In the genomic region with DNA sequence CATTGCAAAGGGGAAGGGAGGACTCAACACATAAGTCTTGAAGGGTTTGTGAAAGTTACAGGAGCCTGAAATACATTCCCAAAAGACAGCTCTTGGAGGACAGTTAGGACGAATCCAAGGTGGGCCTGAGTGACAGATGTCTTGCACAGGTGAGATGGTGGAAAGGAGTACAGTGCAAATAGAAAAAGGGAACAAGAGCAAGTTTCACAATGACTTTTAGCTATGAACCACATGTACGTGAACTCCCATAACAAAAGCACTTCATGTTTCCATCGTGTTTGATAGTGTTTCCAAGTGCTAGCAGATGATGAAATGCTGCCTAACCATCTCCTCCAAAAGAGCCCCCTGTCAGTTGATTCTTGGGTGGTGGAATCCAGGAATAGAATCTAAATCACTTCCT, we compare ENCODE assay signal across 1 cellular context.
TF ChIP-seq lines count a peak whose summit lies in the region.

No MANE protein-coding gene starts in this region.

TF ChIP-seq in GM12878, 131 proteins besides CTCF, POLR2A, EP300 and RAD21 (continued from another document and continues in another):
- TF ChIP-seq KDM1A (IDR thresholded peaks at IDR 0.05; ENCODE audit: borderline replicate concordance): no peak
- no peak for TF ChIP-seq ESRRA (IDR thresholded peaks at IDR 0.05; ENCODE audit: low read length)
- TF ChIP-seq, protein P1, sequence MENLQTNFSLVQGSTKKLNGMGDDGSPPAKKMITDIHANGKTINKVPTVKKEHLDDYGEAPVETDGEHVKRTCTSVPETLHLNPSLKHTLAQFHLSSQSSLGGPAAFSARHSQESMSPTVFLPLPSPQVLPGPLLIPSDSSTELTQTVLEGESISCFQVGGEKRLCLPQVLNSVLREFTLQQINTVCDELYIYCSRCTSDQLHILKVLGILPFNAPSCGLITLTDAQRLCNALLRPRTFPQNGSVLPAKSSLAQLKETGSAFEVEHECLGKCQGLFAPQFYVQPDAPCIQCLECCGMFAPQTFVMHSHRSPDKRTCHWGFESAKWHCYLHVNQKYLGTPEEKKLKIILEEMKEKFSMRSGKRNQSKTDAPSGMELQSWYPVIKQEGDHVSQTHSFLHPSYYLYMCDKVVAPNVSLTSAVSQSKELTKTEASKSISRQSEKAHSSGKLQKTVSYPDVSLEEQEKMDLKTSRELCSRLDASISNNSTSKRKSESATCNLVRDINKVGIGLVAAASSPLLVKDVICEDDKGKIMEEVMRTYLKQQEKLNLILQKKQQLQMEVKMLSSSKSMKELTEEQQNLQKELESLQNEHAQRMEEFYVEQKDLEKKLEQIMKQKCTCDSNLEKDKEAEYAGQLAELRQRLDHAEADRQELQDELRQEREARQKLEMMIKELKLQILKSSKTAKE (IDR thresholded peaks at IDR 0.05; ENCODE audit: low read depth, poor library complexity, severe bottlenecking): no peak
- TF ChIP-seq MEF2B (IDR thresholded peaks at IDR 0.05; ENCODE audit: partially characterized antibody, poor library complexity, severe bottlenecking): peak; percentile 25
- TF ChIP-seq MXI1 (IDR thresholded peaks at IDR 0.05; ENCODE audit: low read depth, low read length): no peak
- TF ChIP-seq ZSCAN29 (IDR thresholded peaks at IDR 0.05): no peak
- TF ChIP-seq NBN (IDR thresholded peaks at IDR 0.05): no peak
- TF ChIP-seq EGR1 (IDR thresholded peaks at IDR 0.05; ENCODE audit: borderline replicate concordance in 1 of 2, low read depth in 2 of 2, low read length in 2 of 2): no peak
- TF ChIP-seq ZZZ3 (IDR thresholded peaks at IDR 0.05; ENCODE audit: control insufficient read depth, insufficient read length, low read depth): no peak
- TF ChIP-seq, protein P2, sequence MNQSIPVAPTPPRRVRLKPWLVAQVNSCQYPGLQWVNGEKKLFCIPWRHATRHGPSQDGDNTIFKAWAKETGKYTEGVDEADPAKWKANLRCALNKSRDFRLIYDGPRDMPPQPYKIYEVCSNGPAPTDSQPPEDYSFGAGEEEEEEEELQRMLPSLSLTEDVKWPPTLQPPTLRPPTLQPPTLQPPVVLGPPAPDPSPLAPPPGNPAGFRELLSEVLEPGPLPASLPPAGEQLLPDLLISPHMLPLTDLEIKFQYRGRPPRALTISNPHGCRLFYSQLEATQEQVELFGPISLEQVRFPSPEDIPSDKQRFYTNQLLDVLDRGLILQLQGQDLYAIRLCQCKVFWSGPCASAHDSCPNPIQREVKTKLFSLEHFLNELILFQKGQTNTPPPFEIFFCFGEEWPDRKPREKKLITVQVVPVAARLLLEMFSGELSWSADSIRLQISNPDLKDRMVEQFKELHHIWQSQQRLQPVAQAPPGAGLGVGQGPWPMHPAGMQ (IDR thresholded peaks at IDR 0.05; ENCODE audit: borderline replicate concordance): no peak
- no peak for TF ChIP-seq MYB (IDR thresholded peaks at IDR 0.05; ENCODE audit: borderline replicate concordance, low read depth, low read length)
- TF ChIP-seq NFIC (IDR thresholded peaks at IDR 0.05; ENCODE audit: low read depth, low read length): no peak
- TF ChIP-seq SMAD5 (IDR thresholded peaks at IDR 0.05; ENCODE audit: low read depth): no peak
- TF ChIP-seq, protein P3, sequence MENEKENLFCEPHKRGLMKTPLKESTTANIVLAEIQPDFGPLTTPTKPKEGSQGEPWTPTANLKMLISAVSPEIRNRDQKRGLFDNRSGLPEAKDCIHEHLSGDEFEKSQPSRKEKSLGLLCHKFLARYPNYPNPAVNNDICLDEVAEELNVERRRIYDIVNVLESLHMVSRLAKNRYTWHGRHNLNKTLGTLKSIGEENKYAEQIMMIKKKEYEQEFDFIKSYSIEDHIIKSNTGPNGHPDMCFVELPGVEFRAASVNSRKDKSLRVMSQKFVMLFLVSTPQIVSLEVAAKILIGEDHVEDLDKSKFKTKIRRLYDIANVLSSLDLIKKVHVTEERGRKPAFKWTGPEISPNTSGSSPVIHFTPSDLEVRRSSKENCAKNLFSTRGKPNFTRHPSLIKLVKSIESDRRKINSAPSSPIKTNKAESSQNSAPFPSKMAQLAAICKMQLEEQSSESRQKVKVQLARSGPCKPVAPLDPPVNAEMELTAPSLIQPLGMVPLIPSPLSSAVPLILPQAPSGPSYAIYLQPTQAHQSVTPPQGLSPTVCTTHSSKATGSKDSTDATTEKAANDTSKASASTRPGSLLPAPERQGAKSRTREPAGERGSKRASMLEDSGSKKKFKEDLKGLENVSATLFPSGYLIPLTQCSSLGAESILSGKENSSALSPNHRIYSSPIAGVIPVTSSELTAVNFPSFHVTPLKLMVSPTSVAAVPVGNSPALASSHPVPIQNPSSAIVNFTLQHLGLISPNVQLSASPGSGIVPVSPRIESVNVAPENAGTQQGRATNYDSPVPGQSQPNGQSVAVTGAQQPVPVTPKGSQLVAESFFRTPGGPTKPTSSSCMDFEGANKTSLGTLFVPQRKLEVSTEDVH (IDR thresholded peaks at IDR 0.05; ENCODE audit: low read depth, partially characterized antibody): no peak
- TF ChIP-seq HCFC1 (IDR thresholded peaks at IDR 0.05; ENCODE audit: low read length): no peak
- no peak; a peak in 1 of 4 replicates for TF ChIP-seq BHLHE40 (IDR thresholded peaks at IDR 0.05; ENCODE audit: borderline replicate concordance in 1 of 2, low read depth in 2 of 2, low read length in 1 of 2)
- TF ChIP-seq ZNF592 (IDR thresholded peaks at IDR 0.05): no peak
- no peak for TF ChIP-seq HDAC2 (IDR thresholded peaks at IDR 0.05)
- TF ChIP-seq ETV6 (conservative IDR thresholded peaks at IDR 0.05 in 1 of 2, IDR thresholded peaks at IDR 0.05 in 1 of 2; ENCODE audit: borderline replicate concordance in 1 of 2, low read depth in 1 of 2): peak in 1 of 2 experiments; percentile 59; a peak in 1 of 4 replicates
- TF ChIP-seq BMI1 (IDR thresholded peaks at IDR 0.05; ENCODE audit: borderline replicate concordance): no peak
- TF ChIP-seq SREBF2 (IDR thresholded peaks at IDR 0.05; ENCODE audit: low read length): no peak
- 0 out of 2 replicates have a peak, but pooled peaks have one; percentile 26 for TF ChIP-seq RELB (IDR thresholded peaks at IDR 0.05; ENCODE audit: low read depth)
- no peak for TF ChIP-seq BRCA1 (IDR thresholded peaks at IDR 0.05; ENCODE audit: low read depth, low read length)
- TF ChIP-seq PML (IDR thresholded peaks at IDR 0.05; ENCODE audit: low read length): no peak
- no peak for TF ChIP-seq NFXL1 (IDR thresholded peaks at IDR 0.05; ENCODE audit: borderline replicate concordance)
- no peak for TF ChIP-seq FOXK2 (IDR thresholded peaks at IDR 0.05)
- TF ChIP-seq PBX3 (IDR thresholded peaks at IDR 0.05; ENCODE audit: insufficient replicate concordance, low read depth, low read length): peak; percentile 88
- TF ChIP-seq, protein P4, sequence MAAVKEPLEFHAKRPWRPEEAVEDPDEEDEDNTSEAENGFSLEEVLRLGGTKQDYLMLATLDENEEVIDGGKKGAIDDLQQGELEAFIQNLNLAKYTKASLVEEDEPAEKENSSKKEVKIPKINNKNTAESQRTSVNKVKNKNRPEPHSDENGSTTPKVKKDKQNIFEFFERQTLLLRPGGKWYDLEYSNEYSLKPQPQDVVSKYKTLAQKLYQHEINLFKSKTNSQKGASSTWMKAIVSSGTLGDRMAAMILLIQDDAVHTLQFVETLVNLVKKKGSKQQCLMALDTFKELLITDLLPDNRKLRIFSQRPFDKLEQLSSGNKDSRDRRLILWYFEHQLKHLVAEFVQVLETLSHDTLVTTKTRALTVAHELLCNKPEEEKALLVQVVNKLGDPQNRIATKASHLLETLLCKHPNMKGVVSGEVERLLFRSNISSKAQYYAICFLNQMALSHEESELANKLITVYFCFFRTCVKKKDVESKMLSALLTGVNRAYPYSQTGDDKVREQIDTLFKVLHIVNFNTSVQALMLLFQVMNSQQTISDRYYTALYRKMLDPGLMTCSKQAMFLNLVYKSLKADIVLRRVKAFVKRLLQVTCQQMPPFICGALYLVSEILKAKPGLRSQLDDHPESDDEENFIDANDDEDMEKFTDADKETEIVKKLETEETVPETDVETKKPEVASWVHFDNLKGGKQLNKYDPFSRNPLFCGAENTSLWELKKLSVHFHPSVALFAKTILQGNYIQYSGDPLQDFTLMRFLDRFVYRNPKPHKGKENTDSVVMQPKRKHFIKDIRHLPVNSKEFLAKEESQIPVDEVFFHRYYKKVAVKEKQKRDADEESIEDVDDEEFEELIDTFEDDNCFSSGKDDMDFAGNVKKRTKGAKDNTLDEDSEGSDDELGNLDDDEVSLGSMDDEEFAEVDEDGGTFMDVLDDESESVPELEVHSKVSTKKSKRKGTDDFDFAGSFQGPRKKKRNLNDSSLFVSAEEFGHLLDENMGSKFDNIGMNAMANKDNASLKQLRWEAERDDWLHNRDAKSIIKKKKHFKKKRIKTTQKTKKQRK (IDR thresholded peaks at IDR 0.05; ENCODE audit: low read depth, low read length): no peak
- TF ChIP-seq ZNF622 (IDR thresholded peaks at IDR 0.05): no peak
- TF ChIP-seq EED (IDR thresholded peaks at IDR 0.05; ENCODE audit: low read depth): peak; percentile 79
- TF ChIP-seq IKZF2 (IDR thresholded peaks at IDR 0.05): peak; percentile 72 to 81
- TF ChIP-seq FOS (IDR thresholded peaks at IDR 0.05; ENCODE audit: borderline replicate concordance, extremely low read depth, insufficient read length): no peak
- no peak for TF ChIP-seq ZNF274 (IDR thresholded peaks at IDR 0.05; ENCODE audit: insufficient read depth, insufficient read length)
- TF ChIP-seq, protein P5, sequence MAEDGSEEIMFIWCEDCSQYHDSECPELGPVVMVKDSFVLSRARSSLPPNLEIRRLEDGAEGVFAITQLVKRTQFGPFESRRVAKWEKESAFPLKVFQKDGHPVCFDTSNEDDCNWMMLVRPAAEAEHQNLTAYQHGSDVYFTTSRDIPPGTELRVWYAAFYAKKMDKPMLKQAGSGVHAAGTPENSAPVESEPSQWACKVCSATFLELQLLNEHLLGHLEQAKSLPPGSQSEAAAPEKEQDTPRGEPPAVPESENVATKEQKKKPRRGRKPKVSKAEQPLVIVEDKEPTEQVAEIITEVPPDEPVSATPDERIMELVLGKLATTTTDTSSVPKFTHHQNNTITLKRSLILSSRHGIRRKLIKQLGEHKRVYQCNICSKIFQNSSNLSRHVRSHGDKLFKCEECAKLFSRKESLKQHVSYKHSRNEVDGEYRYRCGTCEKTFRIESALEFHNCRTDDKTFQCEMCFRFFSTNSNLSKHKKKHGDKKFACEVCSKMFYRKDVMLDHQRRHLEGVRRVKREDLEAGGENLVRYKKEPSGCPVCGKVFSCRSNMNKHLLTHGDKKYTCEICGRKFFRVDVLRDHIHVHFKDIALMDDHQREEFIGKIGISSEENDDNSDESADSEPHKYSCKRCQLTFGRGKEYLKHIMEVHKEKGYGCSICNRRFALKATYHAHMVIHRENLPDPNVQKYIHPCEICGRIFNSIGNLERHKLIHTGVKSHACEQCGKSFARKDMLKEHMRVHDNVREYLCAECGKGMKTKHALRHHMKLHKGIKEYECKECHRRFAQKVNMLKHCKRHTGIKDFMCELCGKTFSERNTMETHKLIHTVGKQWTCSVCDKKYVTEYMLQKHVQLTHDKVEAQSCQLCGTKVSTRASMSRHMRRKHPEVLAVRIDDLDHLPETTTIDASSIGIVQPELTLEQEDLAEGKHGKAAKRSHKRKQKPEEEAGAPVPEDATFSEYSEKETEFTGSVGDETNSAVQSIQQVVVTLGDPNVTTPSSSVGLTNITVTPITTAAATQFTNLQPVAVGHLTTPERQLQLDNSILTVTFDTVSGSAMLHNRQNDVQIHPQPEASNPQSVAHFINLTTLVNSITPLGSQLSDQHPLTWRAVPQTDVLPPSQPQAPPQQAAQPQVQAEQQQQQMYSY (CRISPR knock-in tag; IDR thresholded peaks at IDR 0.05): no peak
